In the genomic region with DNA sequence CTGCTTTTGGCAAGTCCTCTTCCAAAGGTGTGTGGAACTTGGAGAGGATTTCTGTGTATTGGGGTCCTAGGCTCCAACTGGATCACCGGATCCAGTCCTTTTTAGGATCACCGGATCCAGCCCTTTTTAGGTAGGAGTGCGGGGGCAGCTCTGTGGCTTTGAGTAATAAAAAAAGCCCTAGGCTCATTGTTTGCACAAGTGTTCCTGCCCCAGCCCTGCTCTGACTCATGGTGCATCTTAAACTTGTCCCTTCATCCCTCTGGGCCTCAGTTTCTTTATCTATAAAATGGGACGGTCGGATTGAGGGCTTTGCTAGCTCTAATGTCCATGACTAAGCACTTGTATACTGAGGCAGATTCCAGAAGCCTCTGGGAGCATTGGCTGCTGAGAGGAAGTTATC, we compare ENCODE assay signal across 14 cellular contexts. TPM values are rescaled to one million over a fixed set of nuclear protein-coding genes. Genes with fewer than 3 reads are reported as not detected.
A peak's percentile ranks its signal among the peaks of the same experiment; 100 is the strongest.
DNase-seq lines count a peak whose midpoint lies in the region; ATAC-seq and FAIRE-seq lines count a peak whose summit lies in the region.
"Had no signal": no experiment of that assay in that cellular context is flagged by ENCODE, and none has a peak within 500 bp of the region (broad histone marks: within the 10 kb centered on the region; RNA-seq: fewer than 3 reads in every experiment).

No MANE protein-coding gene starts in this region.

- CTCF ChIA-PET in CD8-positive, alpha-beta memory T cell (lab: Charles Lee): interaction anchor here (1.0 kb wide), 1 partner anchor 14 kb away, joined by 3 read pairs; no protein-coding TSS in a partner anchor

- peaks cover 0 to 2% of the 10 kb centered on the region in 2 donors for H3K27me3 Mint-ChIP-seq in CD8-positive, alpha-beta memory T cell
- H3K27me3 Mint-ChIP-seq: activated CD4-positive, alpha-beta memory T cell treated with anti-CD3 and anti-CD28 coated beads for 36 hours had no signal

- no peak overlapping the region for H3K27ac Mint-ChIP-seq in CD8-positive, alpha-beta memory T cell
- H3K27ac Mint-ChIP-seq in activated naive CD4-positive, alpha-beta T cell treated with anti-CD3 and anti-CD28 coated beads, Interleukin-2, amount 50 U/mL, for 72 hours: no peak overlapping the region
- H3K27ac Mint-ChIP-seq: activated CD4-positive, alpha-beta memory T cell treated with anti-CD3 and anti-CD28 coated beads for 36 hours; naive thymus-derived CD4-positive, alpha-beta T cell had no signal

- no peaks in the 10 kb centered on the region for H3K9me3 Mint-ChIP-seq in CD8-positive, alpha-beta memory T cell
- peaks cover 0 to 6% of the 10 kb centered on the region in 2 donors for H3K9me3 Mint-ChIP-seq in activated naive CD4-positive, alpha-beta T cell treated with anti-CD3 and anti-CD28 coated beads, Interleukin-2, amount 50 U/mL, for 72 hours
- H3K9me3 Mint-ChIP-seq: activated CD4-positive, alpha-beta memory T cell treated with anti-CD3 and anti-CD28 coated beads for 36 hours had no signal

- peak overlapping the region in 14 of 21 experiments; percentile 2 to 75 (median 38) for H3K27ac ChIP-seq in skin epidermis
- no peak overlapping the region for H3K27ac ChIP-seq in CD8-positive, alpha-beta memory T cell (ENCODE audit: low read depth, low read length)
- H3K27ac ChIP-seq: psoas muscle, tibial nerve had no signal

- H3K36me3 Mint-ChIP-seq in CD8-positive, alpha-beta memory T cell: peaks cover 0 to 2% (median 0%) of the 10 kb centered on the region in 3 donors
- no peaks in the 10 kb centered on the region for H3K36me3 Mint-ChIP-seq in activated naive CD4-positive, alpha-beta T cell treated with anti-CD3 and anti-CD28 coated beads, Interleukin-2, amount 50 U/mL, for 72 hours
- H3K36me3 Mint-ChIP-seq: activated CD4-positive, alpha-beta memory T cell treated with anti-CD3 and anti-CD28 coated beads for 36 hours had no signal

- peaks cover 14 to 34% (median 18%) of the 10 kb centered on the region in 3 donors for H3K4me1 Mint-ChIP-seq in CD8-positive, alpha-beta memory T cell

- peaks cover 11% of the 10 kb centered on the region for H3K4me1 ChIP-seq in CD8-positive, alpha-beta memory T cell (ENCODE audit: insufficient read depth, low read length)

- no peak for FAIRE-seq in RCC 7860 (lab: Jason Lieb, UNC)
- FAIRE-seq: colon had no signal

- H3K36me3 ChIP-seq in CD8-positive, alpha-beta memory T cell (ENCODE audit: insufficient read depth, low read length): no peaks in the 10 kb centered on the region
- H3K36me3 ChIP-seq: tibial nerve had no signal

- no peaks in the 10 kb centered on the region for H3K27me3 ChIP-seq in CD8-positive, alpha-beta memory T cell (ENCODE audit: insufficient read depth, low read length, poor library complexity, severe bottlenecking)
- H3K27me3 ChIP-seq: tibial nerve had no signal

- POLR2A ChIA-PET in CD8-positive, alpha-beta memory T cell (lab: Charles Lee): no interaction called here

- no peak overlapping the region for H3K4me3 Mint-ChIP-seq in CD8-positive, alpha-beta memory T cell
- H3K4me3 Mint-ChIP-seq: activated CD4-positive, alpha-beta memory T cell treated with anti-CD3 and anti-CD28 coated beads for 36 hours; naive thymus-derived CD4-positive, alpha-beta T cell had no signal

- ATAC-seq in esophagus mucosa: peak; percentile 38
- no peak for ATAC-seq in HG03432 (IDR thresholded peaks at IDR 0.05; ENCODE audit: unreplicated experiment)
- no peak for ATAC-seq in activated naive CD4-positive, alpha-beta T cell treated with anti-CD3 and anti-CD28 coated beads, Interleukin-2, amount 50 U/mL, for 72 hours
- ATAC-seq: naive thymus-derived CD4-positive, alpha-beta T cell had no signal

- no peaks in the 10 kb centered on the region for H3K9me3 ChIP-seq in CD8-positive, alpha-beta memory T cell (ENCODE audit: low read length)
- H3K9me3 ChIP-seq: psoas muscle, tibial nerve had no signal

- no peak overlapping the region for H3K4me3 ChIP-seq in skin epidermis
- no peak overlapping the region for H3K4me3 ChIP-seq in CD8-positive, alpha-beta memory T cell (ENCODE audit: low read length)
- H3K4me3 ChIP-seq: psoas muscle, tibial nerve had no signal

- peak; percentile 52 for DNase-seq in HT1080 (ENCODE audit: low read depth)
- peak; percentile 22 for DNase-seq in RCC 7860 (ENCODE audit: low spot score)
- DNase-seq in CD8-positive, alpha-beta memory T cell: no peak
- DNase-seq in retina: no peak
- DNase-seq in activated naive CD4-positive, alpha-beta T cell treated with anti-CD3 and anti-CD28 coated beads, Interleukin-2, amount 50 U/mL, for 72 hours (ENCODE audit: low spot score in 2 of 2): no peak
- DNase-seq: activated CD4-positive, alpha-beta memory T cell treated with anti-CD3 and anti-CD28 coated beads for 36 hours; AML-193; naive thymus-derived CD4-positive, alpha-beta T cell had no signal

RNA-seq across cellular contexts. Expression of gene CD44, which starts 22.7 kb away (rescaled TPM):
- 190 and 492 TPM in 2 replicates for total RNA-seq in HT1080 (2014; rRNA removed; shearing (Covaris generic))
- polyA plus RNA-seq in HT1080 (2015; cell fraction: cytosol; rRNA removed): 1,395 and 1,667 TPM in 2 replicates
- 2,115 and 2,218 TPM in 2 replicates for polyA plus RNA-seq in HT1080 (2015; cell fraction: nucleus; rRNA removed)
- total RNA-seq in esophagus mucosa: 814 TPM
- 100 to 1,000 TPM; 510 to 534 TPM for total RNA-seq in CD8-positive, alpha-beta memory T cell
- polyA plus RNA-seq in CD8-positive, alpha-beta memory T cell: 338 TPM
- total RNA-seq in activated naive CD4-positive, alpha-beta T cell treated with anti-CD3 and anti-CD28 coated beads, Interleukin-2, amount 50 U/mL, for 72 hours: 100 to 1,000 TPM; 321 to 381 TPM

Comparison
In these comparisons a context has a peak if more than half of its experiments do, and no peak if none do; other contexts are left out.
1. DNase-seq: peak in HT1080 (single experiment) and RCC 7860 (single experiment); none in CD8-positive, alpha-beta memory T cell (0 of 5), retina (single experiment) and activated naive CD4-positive, alpha-beta T cell treated with anti-CD3 and anti-CD28 coated beads, Interleukin-2, amount 50 U/mL, for 72 hours (0 of 2).